8 cellular contexts compared by ENCODE assay signal in the genomic region with DNA sequence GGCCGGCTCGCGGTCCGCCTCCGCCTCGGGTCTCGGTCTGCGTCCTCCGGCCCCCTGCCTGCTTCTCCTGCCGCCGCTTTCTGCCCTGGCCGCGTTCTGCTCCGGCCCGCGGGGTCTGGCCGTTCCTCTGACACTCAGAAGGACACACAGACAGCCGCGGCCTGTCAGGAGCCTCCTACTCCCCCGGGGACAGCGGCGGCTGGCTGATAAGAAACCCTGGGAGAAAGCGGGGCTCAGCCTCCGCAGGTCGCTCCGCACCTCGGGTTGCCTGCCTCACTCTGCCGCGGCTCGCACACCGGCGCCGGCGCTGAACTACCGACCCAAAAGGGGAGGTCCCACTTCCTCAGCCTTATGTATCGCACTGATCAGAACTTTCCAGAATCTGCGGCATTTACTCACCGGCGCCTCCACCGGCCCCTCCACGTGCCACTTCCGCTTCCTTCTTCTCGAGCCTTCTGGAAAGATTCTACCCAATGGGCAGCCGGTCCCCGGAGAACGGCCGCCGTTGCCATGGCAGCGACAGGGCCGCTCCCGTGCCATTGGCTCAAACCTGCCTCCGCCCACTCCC. TPM values are rescaled to one million over a fixed set of nuclear protein-coding genes. Genes with fewer than 3 reads are reported as not detected.
A peak's percentile ranks its signal among the peaks of the same experiment; 100 is the strongest.
DNase-seq lines count a peak whose midpoint lies in the region; ATAC-seq and TF ChIP-seq lines count a peak whose summit lies in the region.

Gene HSPH1 (minus strand): TSS at position 322 of the 568 bp plus-strand sequence. CDS start 322 bp downstream, outside the sequence.

- peaks cover 24% of the 10 kb centered on the region for H3K4me1 Mint-ChIP-seq in CD14-positive monocyte
- peaks cover 45% of the 10 kb centered on the region for H3K4me1 Mint-ChIP-seq in activated CD4-positive, alpha-beta T cell treated with anti-CD3 and anti-CD28 coated beads, Interleukin-2, amount 10 ng/mL, durations not matched to agents 24 days and 14 days

- intact Hi-C loops in CD14-positive monocyte (cut with micrococcal nuclease), result loop anchor here (5.0 to 10.0 kb wide), 3 partner anchors 489 to 1309 kb away; partner anchors contain the start of genes KATNAL1 (in 1 of the 2) and UBL3 (in 1 of the 2)
- intact Hi-C loops in activated CD4-positive, alpha-beta T cell treated with anti-CD3 and anti-CD28 coated beads, Interleukin-2, amount 10 ng/mL, durations not matched to agents 24 days and 14 days (cut with micrococcal nuclease), result loop anchor here (1.0 to 10.0 kb wide), 9 partner anchors 27 to 1266 kb away; partner anchors contain the start of genes HMGB1, KATNAL1, N4BP2L1 and USPL1
- intact Hi-C loops in dorsolateral prefrontal cortex (cut with DNase I), result loop anchor here (2.0 to 10.0 kb wide), 5 partner anchors 36 to 544 kb away; partner anchors contain the start of genes B3GLCT (in 2 of the 2) and USPL1 (in 2 of the 2)
- intact Hi-C loops in right lobe of liver (cut with DNase I), result no loop called here

- DNase-seq in CD14-positive monocyte (ENCODE audit: low spot score) (peak; percentile 98), NCI-H526 treated with DMSO at 0.1 percent for 48 hours (lab: John Stamatoyannopoulos, UW) (peak; percentile 99), dorsolateral prefrontal cortex (peak; percentile 93 to 98 (median 96)), right lobe of liver (peak; percentile 99)
- peak; percentile 100 for DNase-seq in activated CD4-positive, alpha-beta T cell treated with anti-CD3 and anti-CD28 coated beads, Interleukin-2, amount 10 ng/mL, durations not matched to agents 24 days and 14 days
- peak; percentile 98 to 99 for DNase-seq in stimulated activated CD4-positive, alpha-beta T cell treated with anti-CD3 and anti-CD28 coated beads, Interleukin-4, amount 100 ng/mL, for 4 hours

- peak within 1 kb of the TSS; percentile 81 to 94 (median 92) for H3K27ac Mint-ChIP-seq in CD14-positive monocyte
- H3K27ac Mint-ChIP-seq in activated CD4-positive, alpha-beta T cell treated with anti-CD3 and anti-CD28 coated beads, Interleukin-2, amount 10 ng/mL, durations not matched to agents 24 days and 14 days, result peak within 1 kb of the TSS; percentile 99

- ATAC-seq in GM19324 (IDR thresholded peaks at IDR 0.05; ENCODE audit: low FRiP score, unreplicated experiment), result peak; percentile 96
- ATAC-seq in HG03469 (IDR thresholded peaks at IDR 0.05; ENCODE audit: unreplicated experiment), result peak; percentile 61
- peak; percentile 87 to 94 (median 90) for ATAC-seq in right lobe of liver

- WGBS in right lobe of liver (ENCODE audit: insufficient coverage, low coverage, low lambda C conversion rate, missing lambda C conversion rate), result 0% methylated on average over 20 of the region's 52 CpGs

- H3K36me3 ChIP-seq in right lobe of liver, result peaks cover 0 to 15% (median 3%) of the 10 kb centered on the region in 4 donors

- H3K27ac ChIP-seq in dorsolateral prefrontal cortex (peak within 1 kb of the TSS; percentile 88 to 100 (median 100)), right lobe of liver (peak within 1 kb of the TSS; percentile 100)

- peaks cover 0 to 17% (median 3%) of the 10 kb centered on the region in 4 donors for H3K4me1 ChIP-seq in right lobe of liver

- peak within 1 kb of the TSS; percentile 96 to 97 for H3K4me3 Mint-ChIP-seq in CD14-positive monocyte
- peak within 1 kb of the TSS; percentile 99 for H3K4me3 Mint-ChIP-seq in activated CD4-positive, alpha-beta T cell treated with anti-CD3 and anti-CD28 coated beads, Interleukin-2, amount 10 ng/mL, durations not matched to agents 24 days and 14 days

- H3K27me3 Mint-ChIP-seq in CD14-positive monocyte (ENCODE audit: low read depth in 3 of 3), result peaks cover 0 to 5% (median 0%) of the 10 kb centered on the region in 3 donors
- H3K27me3 Mint-ChIP-seq in activated CD4-positive, alpha-beta T cell treated with anti-CD3 and anti-CD28 coated beads, Interleukin-2, amount 10 ng/mL, durations not matched to agents 24 days and 14 days, result peaks cover 2% of the 10 kb centered on the region

- TF ChIP-seq CTCF in CD14-positive monocyte (IDR thresholded peaks at IDR 0.05), result no peak
- peak in 19 of 56 donors; percentile 4 to 55 (median 18) for TF ChIP-seq CTCF in dorsolateral prefrontal cortex (IDR thresholded peaks at IDR 0.05 in 54 of 56, conservative IDR thresholded peaks at IDR 0.05 in 2 of 56; ENCODE audit: low read depth in 1 of 56, partially characterized antibody in 56 of 56)
- peak in 2 of 4 donors; percentile 12 to 32 for TF ChIP-seq CTCF in right lobe of liver (IDR thresholded peaks at IDR 0.05)

- H3K4me3 ChIP-seq in dorsolateral prefrontal cortex (peak within 1 kb of the TSS; percentile 68 to 100 (median 91)), right lobe of liver (peak within 1 kb of the TSS; percentile 66 to 87 (median 73))

- H3K9me3 Mint-ChIP-seq in CD14-positive monocyte, result peaks cover 0 to 3% (median 0%) of the 10 kb centered on the region in 7 donors
- no peaks in the 10 kb centered on the region for H3K9me3 Mint-ChIP-seq in activated CD4-positive, alpha-beta T cell treated with anti-CD3 and anti-CD28 coated beads, Interleukin-2, amount 10 ng/mL, durations not matched to agents 24 days and 14 days

- TF ChIP-seq POLR2A in right lobe of liver (IDR thresholded peaks at IDR 0.05), result peak; percentile 91

- H3K9me3 ChIP-seq in right lobe of liver, result no peaks in the 10 kb centered on the region

- H3K36me3 Mint-ChIP-seq in CD14-positive monocyte, result peaks cover 15 to 17% of the 10 kb centered on the region in 2 donors
- peaks cover 43% of the 10 kb centered on the region for H3K36me3 Mint-ChIP-seq in activated CD4-positive, alpha-beta T cell treated with anti-CD3 and anti-CD28 coated beads, Interleukin-2, amount 10 ng/mL, durations not matched to agents 24 days and 14 days (ENCODE audit: low read depth)

- no peaks in the 10 kb centered on the region for H3K27me3 ChIP-seq in dorsolateral prefrontal cortex
- H3K27me3 ChIP-seq in right lobe of liver, result no peaks in the 10 kb centered on the region

RNA-seq across cellular contexts. Expression of gene HSPH1, which starts in this region (rescaled TPM):
- polyA plus RNA-seq in CD14-positive monocyte, result 10 to 100 TPM in 1 of 2 donors, 1 to 10 TPM in 1; 7.4 to 11.3 TPM
- total RNA-seq in activated CD4-positive, alpha-beta T cell treated with anti-CD3 and anti-CD28 coated beads, Interleukin-2, amount 10 ng/mL, durations not matched to agents 24 days and 14 days, result 381 and 385 TPM in 2 replicates
- 100 to 1,000 TPM in 118 of 120 experiments, 10 to 100 TPM in 2; 90.5 to 959 (median 242) TPM for total RNA-seq in dorsolateral prefrontal cortex
- 10 to 100 TPM; 19.6 to 60.8 (median 31.0) TPM for total RNA-seq in right lobe of liver

Comparison
In these comparisons a context has a peak if more than half of its experiments do, and no peak if none do; other contexts are left out.
1. Peak in every context shown above with its lines: DNase-seq, ATAC-seq, H3K4me3 ChIP-seq and H3K27ac ChIP-seq.
2. intact Hi-C loops: an anchor here in CD14-positive monocyte (5.0 to 10.0 kb wide), activated CD4-positive, alpha-beta T cell treated with anti-CD3 and anti-CD28 coated beads, Interleukin-2, amount 10 ng/mL, durations not matched to agents 24 days and 14 days (1.0 to 10.0 kb wide) and dorsolateral prefrontal cortex (2.0 to 10.0 kb wide); none called in right lobe of liver.